ENCODE assay signal across 22 cellular contexts in genomic region chr7:11294218-11294617, GRCh38.
DNase-seq lines count a peak whose midpoint lies in the region; ATAC-seq, FAIRE-seq and TF ChIP-seq lines count a peak whose summit lies in the region.
"Had no signal": no experiment of that assay in that cellular context is flagged by ENCODE, and none has a peak within 500 bp of the region (broad histone marks: within the 10 kb centered on the region; RNA-seq: fewer than 3 reads in every experiment).

No MANE protein-coding gene starts in this region.

- H3K36me3 ChIP-seq in KMS-11 (ENCODE audit: insufficient read depth) (no peaks in the 10 kb centered on the region), K562 (ENCODE audit: control insufficient read depth, insufficient read depth, low read length) (no peaks in the 10 kb centered on the region)
- H3K36me3 ChIP-seq: BLaER1, MG63 had no signal

- 22% methylated on average over 2 of the region's 2 CpGs for WGBS in K562 (ENCODE audit: insufficient coverage, low coverage, missing lambda C conversion rate)

- CTCF ChIA-PET in K562 (lab: Yijun Ruan, JAX; ENCODE audit: low intra/inter-chr PET ratio) = no interaction called here
- CTCF ChIA-PET in activated CD4-positive, alpha-beta T cell treated with anti-CD3 and anti-CD28 coated beads for 36 hours (lab: Charles Lee) = no interaction called here

- TF ChIP-seq POLR2A in K562 (conservative IDR thresholded peaks at IDR 0.05) = no peak

- H3K36me3 Mint-ChIP-seq in activated CD4-positive, alpha-beta T cell treated with anti-CD3 and anti-CD28 coated beads for 36 hours (ENCODE audit: low read depth) = no peaks in the 10 kb centered on the region
- H3K36me3 Mint-ChIP-seq: CD4-positive, CD25-positive, alpha-beta regulatory T cell had no signal

- no peak for TF ChIP-seq CTCF in GM10266 (IDR thresholded peaks at IDR 0.05; ENCODE audit: control insufficient read depth, insufficient read depth, low read depth, missing control alignments)
- no peak for TF ChIP-seq CTCF in KMS-11 (conservative IDR thresholded peaks at IDR 0.05; ENCODE audit: low read depth, low read length)
- TF ChIP-seq CTCF in K562 (IDR thresholded peaks at IDR 0.05 in 2 of 3, conservative IDR thresholded peaks at IDR 0.05 in 1 of 3; ENCODE audit: insufficient read depth in 2 of 3, low read depth in 1 of 3, low read length in 3 of 3) = no peak

- peaks cover 4% of the 10 kb centered on the region for H3K27me3 Mint-ChIP-seq in activated CD4-positive, alpha-beta T cell treated with anti-CD3 and anti-CD28 coated beads for 36 hours
- H3K27me3 Mint-ChIP-seq: CD4-positive, CD25-positive, alpha-beta regulatory T cell had no signal

- POLR2A ChIA-PET in K562 (lab: Yijun Ruan, JAX) = no interaction called here
- POLR2A ChIA-PET in activated CD4-positive, alpha-beta T cell treated with anti-CD3 and anti-CD28 coated beads for 36 hours (lab: Charles Lee) = no interaction called here

- H3K9ac ChIP-seq in KMS-11 (no peak overlapping the region), K562 (ENCODE audit: insufficient read depth in 1 of 2, low read depth in 2 of 2, low read length in 2 of 2) (no peak overlapping the region)
- H3K9ac ChIP-seq: BLaER1, SK-N-SH had no signal

- no peaks in the 10 kb centered on the region for H3K4me1 Mint-ChIP-seq in activated CD4-positive, alpha-beta T cell treated with anti-CD3 and anti-CD28 coated beads for 36 hours
- H3K4me1 Mint-ChIP-seq: CD4-positive, CD25-positive, alpha-beta regulatory T cell had no signal

- peaks cover 14% of the 10 kb centered on the region for H3K4me1 ChIP-seq in KMS-11 (ENCODE audit: low read depth, poor library complexity, severe bottlenecking)
- H3K4me1 ChIP-seq in K562 (replicated peaks in 1 of 2; ENCODE audit: control insufficient read depth in 2 of 2, insufficient read depth in 2 of 2, low read length in 2 of 2) = no peaks in the 10 kb centered on the region
- H3K4me1 ChIP-seq: BLaER1 had no signal

- no peak overlapping the region for H3K4me3 Mint-ChIP-seq in activated CD4-positive, alpha-beta T cell treated with anti-CD3 and anti-CD28 coated beads for 36 hours
- H3K4me3 Mint-ChIP-seq: CD4-positive, CD25-positive, alpha-beta regulatory T cell; T-helper 1 cell treated with Interleukin-12 subunit alpha and Interleukin-12 subunit beta and Interleukin-4 antibody, amounts not matched to agents 30 μg/mL and 1 μg/mL, for 36 hours had no signal

- no peaks in the 10 kb centered on the region for H3K79me2 ChIP-seq in KMS-11 (ENCODE audit: insufficient read depth, low read depth)
- H3K79me2 ChIP-seq in K562 (ENCODE audit: control insufficient read depth, insufficient read depth, low read length) = no peaks in the 10 kb centered on the region

- in situ Hi-C loops in K562 (cut with MboI) = no loop called here

- no peak for TF ChIP-seq RAD21 in K562 (CRISPR knock-in tag; conservative IDR thresholded peaks at IDR 0.05 in 1 of 2, IDR thresholded peaks at IDR 0.05 in 1 of 2)

- H3K9me3 ChIP-seq in K562 (replicated peaks; ENCODE audit: control insufficient read depth, insufficient read depth, low read depth, low read length) = no peaks in the 10 kb centered on the region
- H3K9me3 ChIP-seq: BLaER1, MG63, SK-N-SH had no signal

- intact Hi-C loops in K562 (cut with micrococcal nuclease) = no loop called here
- intact Hi-C loops in activated CD4-positive, alpha-beta T cell treated with anti-CD3 and anti-CD28 coated beads for 36 hours (cut with DNase I, micrococcal nuclease) = no loop called here

- H3K9me3 Mint-ChIP-seq in activated CD4-positive, alpha-beta T cell treated with anti-CD3 and anti-CD28 coated beads for 36 hours (ENCODE audit: low read depth) = no peaks in the 10 kb centered on the region
- H3K9me3 Mint-ChIP-seq: T-helper 1 cell treated with Interleukin-12 subunit alpha and Interleukin-12 subunit beta and Interleukin-4 antibody, amounts not matched to agents 30 μg/mL and 1 μg/mL, for 36 hours had no signal

- peak; percentile 60 for ATAC-seq in GM19351 (IDR thresholded peaks at IDR 0.05; ENCODE audit: unreplicated experiment)
- no peak for ATAC-seq in K562
- ATAC-seq in activated CD4-positive, alpha-beta T cell treated with anti-CD3 and anti-CD28 coated beads for 36 hours = no peak
- ATAC-seq in GM21515 (IDR thresholded peaks at IDR 0.05; ENCODE audit: unreplicated experiment) = no peak
- no peak for ATAC-seq in HG03460 (IDR thresholded peaks at IDR 0.05; ENCODE audit: unreplicated experiment)

- H3K27ac ChIP-seq in KMS-11 (no peak overlapping the region), K562 (ENCODE audit: extremely low read depth, low read depth, low read length) (no peak overlapping the region)
- H3K27ac ChIP-seq: BLaER1 had no signal

- H2AFZ ChIP-seq in KMS-11 (ENCODE audit: low read depth) (peak overlapping the region; percentile 24; the same call in 1 of the 2 replicates), K562 (ENCODE audit: low read depth, low read length) (peak overlapping the region; percentile 17; the same call in 1 of the 2 replicates)

- H3K27ac Mint-ChIP-seq in activated CD4-positive, alpha-beta T cell treated with anti-CD3 and anti-CD28 coated beads for 36 hours = no peak overlapping the region
- H3K27ac Mint-ChIP-seq: CD4-positive, CD25-positive, alpha-beta regulatory T cell; T-helper 1 cell treated with Interleukin-12 subunit alpha and Interleukin-12 subunit beta and Interleukin-4 antibody, amounts not matched to agents 30 μg/mL and 1 μg/mL, for 36 hours had no signal

- H3K27me3 ChIP-seq in KMS-11 (ENCODE audit: insufficient read depth, low read depth) = no peaks in the 10 kb centered on the region
- H3K27me3 ChIP-seq in K562 (ENCODE audit: control insufficient read depth in 2 of 2, insufficient read depth in 2 of 2, low read length in 2 of 2) = no peaks in the 10 kb centered on the region
- H3K27me3 ChIP-seq: BLaER1, MG63 had no signal

- TF ChIP-seq EP300 in K562 (IDR thresholded peaks at IDR 0.05; ENCODE audit: low read length) = no peak

- H3K4me2 ChIP-seq in KMS-11 (peak overlapping the region; percentile 40), K562 (ENCODE audit: insufficient read depth, low read length) (no peak overlapping the region)
- H3K4me2 ChIP-seq: BLaER1, SK-N-SH had no signal

- H4K20me1 ChIP-seq in KMS-11 (ENCODE audit: insufficient read depth) = no peaks in the 10 kb centered on the region
- no peaks in the 10 kb centered on the region for H4K20me1 ChIP-seq in K562 (replicated peaks; ENCODE audit: control insufficient read depth, insufficient read depth, low read length)
- H4K20me1 ChIP-seq: BLaER1 had no signal

- no TSS peak for BruUV-seq in K562 (replicated peaks; lab: Mats Ljungman, UMichigan)

- H3K4me3 ChIP-seq in KMS-11 (IDR thresholded peaks at IDR 0.05; ENCODE audit: insufficient read depth, low read depth, low read length) (no peak overlapping the region), K562 (no peak overlapping the region)
- H3K4me3 ChIP-seq: BLaER1, MG63 had no signal

- FAIRE-seq in K562 (lab: Jason Lieb, UNC) = peak; percentile 11
- FAIRE-seq: A204.1, HTR-8/SVneo had no signal

- H3K9me1 ChIP-seq in K562 (ENCODE audit: control insufficient read depth, insufficient read depth, low read length) = no peaks in the 10 kb centered on the region

- peak; percentile 5 for DNase-seq in GM10266 (ENCODE audit: extremely low spot score)
- DNase-seq in K562 (ENCODE audit: extremely low read depth in 1 of 4, low spot score in 3 of 4) = no peak
- no peak for DNase-seq in activated CD4-positive, alpha-beta T cell treated with anti-CD3 and anti-CD28 coated beads for 36 hours
- DNase-seq in H4 (ENCODE audit: low spot score) = no peak
- DNase-seq: CD4-positive, CD25-positive, alpha-beta regulatory T cell; DMS153; GDM1; GOT3; KBM-7; MG63; NCI-H526 treated with DMSO at 0.1 percent for 48 hours; SK-N-SH; SW 1271; T1000 had no signal

TF ChIP-seq in K562, 482 proteins besides CTCF, POLR2A, EP300 and RAD21 (continues in another document):
- TF ChIP-seq SRSF3 (IDR thresholded peaks at IDR 0.05; ENCODE audit: insufficient read depth, low read length) (no peak), ZNF134 (CRISPR knock-in tag; conservative IDR thresholded peaks at IDR 0.05) (no peak), GATAD2B (IDR thresholded peaks at IDR 0.05; ENCODE audit: borderline replicate concordance) (no peak), ZNF398 (CRISPR knock-in tag; IDR thresholded peaks at IDR 0.05) (no peak), E2F4 (CRISPR knock-in tag; IDR thresholded peaks at IDR 0.05; ENCODE audit: low read depth) (no peak), BMI1 (IDR thresholded peaks at IDR 0.05; ENCODE audit: low read length) (no peak), HNRNPLL (IDR thresholded peaks at IDR 0.05; ENCODE audit: low read depth, low read length, poor library complexity, severe bottlenecking) (no peak), KLF13 (tag; IDR thresholded peaks at IDR 0.05; ENCODE audit: borderline replicate concordance, low read depth) (no peak), LEF1 (IDR thresholded peaks at IDR 0.05) (no peak)
